Comparison of ENCODE assay signal across 8 cellular contexts in the genomic region with DNA sequence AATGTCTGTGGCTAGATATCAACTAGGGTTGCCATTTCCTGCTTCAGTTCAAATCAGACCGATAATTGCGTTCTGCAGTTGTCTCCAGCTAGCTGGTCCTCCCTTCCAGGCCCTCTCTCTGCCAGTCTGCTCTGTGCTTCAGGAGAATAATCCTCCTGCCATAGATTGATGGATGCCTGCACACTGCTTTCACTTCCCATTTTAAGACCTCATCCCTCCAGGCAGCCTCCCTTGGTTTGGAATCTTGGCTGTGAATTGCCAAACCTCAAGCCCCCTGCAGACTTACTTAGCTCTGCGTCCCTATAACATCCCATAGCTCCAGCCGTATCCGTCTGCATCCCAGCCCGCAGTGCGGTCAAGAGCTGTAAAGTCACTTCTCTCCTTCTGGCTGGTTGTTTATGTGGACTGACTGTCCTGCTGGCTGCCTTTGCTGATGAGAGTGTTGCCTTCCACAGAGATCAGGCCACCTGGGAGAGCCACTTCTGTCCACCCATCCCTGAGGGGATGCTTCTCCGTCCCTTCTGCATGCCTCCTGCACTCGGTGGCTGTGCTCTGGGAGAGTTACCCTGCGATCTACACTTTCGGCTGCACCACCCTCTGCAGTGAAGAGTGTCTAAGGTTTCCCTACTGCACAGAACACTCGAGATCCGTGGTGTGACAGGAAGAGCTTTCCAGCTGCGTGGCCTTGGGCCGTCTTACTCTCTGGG. TPM values are rescaled to one million over a fixed set of nuclear protein-coding genes. Genes with fewer than 3 reads are reported as not detected.
DNase-seq lines count a peak whose midpoint lies in the region; ATAC-seq, FAIRE-seq and TF ChIP-seq lines count a peak whose summit lies in the region.

No MANE protein-coding gene starts in this region.

- H3K4me3 Mint-ChIP-seq in activated T-helper 2 cell treated with anti-CD3 and anti-CD28 coated beads, Interferon-gamma antibody, Interleukin-2, Interleukin-4, amounts not matched to agents 10 μg/mL and 5 μg/mL and 100 μg/mL, durations not matched to agents 14 hours and 24 hours and 36 hours (ENCODE audit: low read depth) = peak overlapping the region; percentile 34

- H3K79me2 ChIP-seq in KMS-11 (ENCODE audit: insufficient read depth, low read depth) = no peaks in the 10 kb centered on the region

- intact Hi-C loops in activated T-helper 2 cell treated with anti-CD3 and anti-CD28 coated beads, Interferon-gamma antibody, Interleukin-2, Interleukin-4, amounts not matched to agents 10 μg/mL and 5 μg/mL and 100 μg/mL, durations not matched to agents 14 hours and 24 hours and 36 hours (cut with micrococcal nuclease) = loop anchor here (10.0 kb wide), 2 partner anchors 437 to 967 kb away; no protein-coding TSS in a partner anchor

- peaks cover 82% of the 10 kb centered on the region for H3K4me1 Mint-ChIP-seq in activated T-helper 2 cell treated with anti-CD3 and anti-CD28 coated beads, Interferon-gamma antibody, Interleukin-2, Interleukin-4, amounts not matched to agents 10 μg/mL and 5 μg/mL and 100 μg/mL, durations not matched to agents 14 hours and 24 hours and 36 hours (ENCODE audit: low read depth)

- H3K27me3 ChIP-seq in AG04450 (ENCODE audit: control insufficient read depth, insufficient read depth, low read length) = no peaks in the 10 kb centered on the region
- H3K27me3 ChIP-seq in KMS-11 (ENCODE audit: insufficient read depth, low read depth) = no peaks in the 10 kb centered on the region

- H3K27ac ChIP-seq in AG04450 (ENCODE audit: low read depth, low read length) = peak overlapping the region; percentile 25
- no peak overlapping the region for H3K27ac ChIP-seq in KMS-11

- H3K9me3 Mint-ChIP-seq in activated T-helper 2 cell treated with anti-CD3 and anti-CD28 coated beads, Interferon-gamma antibody, Interleukin-2, Interleukin-4, amounts not matched to agents 10 μg/mL and 5 μg/mL and 100 μg/mL, durations not matched to agents 14 hours and 24 hours and 36 hours = no peaks in the 10 kb centered on the region

- H3K9ac ChIP-seq in KMS-11 = no peak overlapping the region

- POLR2A ChIA-PET in AG04450 (lab: Yijun Ruan, JAX) = interaction anchor here (2.9 kb wide), 1 partner anchor 22 kb away, joined by 24 read pairs; a partner anchor contains a TSS
- POLR2A ChIA-PET in HEK293T (lab: Yijun Ruan, JAX) = interaction anchor here (0.6 to 3.6 kb wide), 5 partner anchors 22 to 46 kb away, joined by 3 to 41 read pairs (median 3); a partner anchor contains a TSS

- no peaks in the 10 kb centered on the region for H3K27me3 Mint-ChIP-seq in activated T-helper 2 cell treated with anti-CD3 and anti-CD28 coated beads, Interferon-gamma antibody, Interleukin-2, Interleukin-4, amounts not matched to agents 10 μg/mL and 5 μg/mL and 100 μg/mL, durations not matched to agents 14 hours and 24 hours and 36 hours (ENCODE audit: low read depth)

- DNase-seq in AG04450 (ENCODE audit: low read depth, low spot score) (no peak), lung microvascular endothelial cell (ENCODE audit: low read depth in 2 of 2) (peak; percentile 26 to 56), H54 (ENCODE audit: insufficient read length, low spot score) (no peak), HEK293T (ENCODE audit: extremely low spot score) (no peak)
- DNase-seq in activated T-helper 2 cell treated with anti-CD3 and anti-CD28 coated beads, Interferon-gamma antibody, Interleukin-2, Interleukin-4, amounts not matched to agents 10 μg/mL and 5 μg/mL and 100 μg/mL, durations not matched to agents 14 hours and 24 hours and 36 hours (ENCODE audit: low spot score) = no peak

- H2AFZ ChIP-seq in KMS-11 (ENCODE audit: low read depth) = no peak overlapping the region

- H3K36me3 Mint-ChIP-seq in activated T-helper 2 cell treated with anti-CD3 and anti-CD28 coated beads, Interferon-gamma antibody, Interleukin-2, Interleukin-4, amounts not matched to agents 10 μg/mL and 5 μg/mL and 100 μg/mL, durations not matched to agents 14 hours and 24 hours and 36 hours (ENCODE audit: low read depth) = no peaks in the 10 kb centered on the region

- no peaks in the 10 kb centered on the region for H3K9me3 ChIP-seq in AG04450 (ENCODE audit: control insufficient read depth, insufficient read depth, low read length)

- no peak for TF ChIP-seq POLR2A in H54 (IDR thresholded peaks at IDR 0.05; ENCODE audit: low read depth, low read length)

- peak overlapping the region; percentile 79; the same call in 1 of the 2 replicates for H3K4me2 ChIP-seq in KMS-11

- CTCF ChIA-PET in AG04450 (lab: Charles Lee) = no interaction called here
- CTCF ChIA-PET in HEK293T (lab: Yijun Ruan, JAX) = no interaction called here

- peak overlapping the region; percentile 98 for H3K27ac Mint-ChIP-seq in activated T-helper 2 cell treated with anti-CD3 and anti-CD28 coated beads, Interferon-gamma antibody, Interleukin-2, Interleukin-4, amounts not matched to agents 10 μg/mL and 5 μg/mL and 100 μg/mL, durations not matched to agents 14 hours and 24 hours and 36 hours

- no peak for FAIRE-seq in H54 (lab: Jason Lieb, UNC)

- H3K4me1 ChIP-seq in KMS-11 (ENCODE audit: low read depth, poor library complexity, severe bottlenecking) = peaks cover 79% of the 10 kb centered on the region

- no peak for ATAC-seq in GM21737 (IDR thresholded peaks at IDR 0.05; ENCODE audit: unreplicated experiment)
- no peak for ATAC-seq in GM18907 (IDR thresholded peaks at IDR 0.05; ENCODE audit: unreplicated experiment)

- no peaks in the 10 kb centered on the region for H3K36me3 ChIP-seq in KMS-11 (ENCODE audit: insufficient read depth)

- H3K4me3 ChIP-seq in AG04450 (ENCODE audit: low read depth, low read length) (no peak overlapping the region), KMS-11 (IDR thresholded peaks at IDR 0.05; ENCODE audit: insufficient read depth, low read depth, low read length) (no peak overlapping the region)

- TF ChIP-seq CTCF in AG04450 (IDR thresholded peaks at IDR 0.05; ENCODE audit: low read depth, low read length) (0 out of 2 replicates have a peak, but pooled peaks have one; percentile 4), KMS-11 (conservative IDR thresholded peaks at IDR 0.05; ENCODE audit: low read depth, low read length) (no peak)

- H4K20me1 ChIP-seq in KMS-11 (ENCODE audit: insufficient read depth) = no peaks in the 10 kb centered on the region

TF ChIP-seq in HEK293T, 16 proteins besides CTCF, POLR2A, EP300 and RAD21:
- TF ChIP-seq FOXM1 (IDR thresholded peaks at IDR 0.05; ENCODE audit: borderline replicate concordance) (no peak), L3MBTL2 (conservative IDR thresholded peaks at IDR 0.05) (no peak), LEF1 (IDR thresholded peaks at IDR 0.05; ENCODE audit: borderline replicate concordance) (no peak), SP1 (IDR thresholded peaks at IDR 0.05) (no peak), FOXK2 (IDR thresholded peaks at IDR 0.05) (no peak), CTBP1 (IDR thresholded peaks at IDR 0.05; ENCODE audit: borderline replicate concordance) (no peak), HDGF (IDR thresholded peaks at IDR 0.05; ENCODE audit: borderline replicate concordance) (no peak), TARDBP (IDR thresholded peaks at IDR 0.05) (no peak)

RNA-seq across cellular contexts. Expression of a gene that starts 22.4 kb away (rescaled TPM):
- 46.1 and 47.2 TPM in 2 replicates for polyA plus RNA-seq in AG04450 (2011; rRNA removed)
- polyA minus RNA-seq in AG04450 (2011; rRNA and poly(A)+ RNA removed) = 243 and 375 TPM in 2 replicates
- 126 and 129 TPM in 2 replicates for total RNA-seq in activated T-helper 2 cell treated with anti-CD3 and anti-CD28 coated beads, Interferon-gamma antibody, Interleukin-2, Interleukin-4, amounts not matched to agents 10 μg/mL and 5 μg/mL and 100 μg/mL, durations not matched to agents 14 hours and 24 hours and 36 hours
- total RNA-seq in lung microvascular endothelial cell = 63.2 and 170 TPM in 2 replicates

Comparison
In these comparisons a context has a peak if more than half of its experiments do, and no peak if none do; other contexts are left out.
1. DNase-seq: peak in lung microvascular endothelial cell (2 of 2); none in AG04450 (single experiment), activated T-helper 2 cell treated with anti-CD3 and anti-CD28 coated beads, Interferon-gamma antibody, Interleukin-2, Interleukin-4, amounts not matched to agents 10 μg/mL and 5 μg/mL and 100 μg/mL, durations not matched to agents 14 hours and 24 hours and 36 hours (single experiment), H54 (single experiment) and HEK293T (single experiment).